ENCODE assay signal across 24 cellular contexts in the genomic region with DNA sequence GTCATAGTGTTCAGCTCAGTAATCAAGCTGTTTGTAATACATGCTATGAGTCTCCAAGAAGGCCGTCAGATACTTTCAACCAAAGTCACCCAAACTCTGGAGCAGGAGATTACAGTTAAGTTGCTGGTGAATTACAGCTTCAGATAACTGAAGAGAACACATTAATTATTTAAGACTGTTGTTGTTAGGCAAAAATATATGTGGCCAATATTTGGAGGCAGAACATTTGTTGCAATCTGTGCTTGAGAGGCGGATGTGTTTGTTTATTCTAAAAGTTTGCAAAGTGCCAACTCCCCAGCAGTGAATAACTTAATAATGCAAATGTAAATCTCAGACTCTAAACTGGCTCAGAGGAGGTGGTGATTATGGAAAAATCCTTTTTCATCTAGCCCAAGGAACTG.
"Had no signal": no experiment of that assay in that cellular context is flagged by ENCODE, and none has a peak within 500 bp of the region (broad histone marks: within the 10 kb centered on the region; RNA-seq: fewer than 3 reads in every experiment).

No MANE protein-coding gene starts in this region.

- H3K4me3 Mint-ChIP-seq: activated CD8-positive, alpha-beta T cell treated with anti-CD3 and anti-CD28 coated beads for 36 hours; activated T-cell treated with anti-CD3 and anti-CD28 coated beads, Interleukin-2, amount 50 U/mL, for 72 hours had no signal

- H3K4me3 ChIP-seq: ascending aorta, body of pancreas, SJCRH30 had no signal

- H3K27ac Mint-ChIP-seq: activated CD8-positive, alpha-beta T cell treated with anti-CD3 and anti-CD28 coated beads for 36 hours; activated T-cell treated with anti-CD3 and anti-CD28 coated beads, Interleukin-2, amount 50 U/mL, for 72 hours had no signal

- H3K27me3 Mint-ChIP-seq: activated CD8-positive, alpha-beta T cell treated with anti-CD3 and anti-CD28 coated beads for 36 hours had no signal

- FAIRE-seq: bronchial epithelial cell had no signal

- DNase-seq: activated CD4-positive, alpha-beta T cell treated with anti-CD3 and anti-CD28 coated beads for 4 hours; activated CD8-positive, alpha-beta memory T cell treated with anti-CD3 and anti-CD28 coated beads, Interleukin-2, amount 50 U/mL, for 4 hours; activated CD8-positive, alpha-beta T cell treated with anti-CD3 and anti-CD28 coated beads for 36 hours; activated naive CD4-positive, alpha-beta T cell treated with anti-CD3 and anti-CD28 coated beads, Interleukin-2, amount 50 U/mL, for 16 hours; activated T-cell treated with anti-CD3 and anti-CD28 coated beads, Interleukin-2, amount 50 U/mL, for 72 hours; amniotic stem cell; body of pancreas; central memory CD4-positive, alpha-beta T cell; Kasumi-1; KBM-7; NCI-H1092; NCI-H1417 treated with DMSO at 0.1 percent for 48 hours; NCI-H1694 treated with DMSO at 0.1 percent for 48 hours; NCI-H2081; NCI-H510A treated with DMSO at 0.1 percent for 48 hours; NCI-H69; NK-92 treated with Interleukin-12 subunit alpha and Interleukin-12 subunit beta, amount 100 ng/mL, for 24 hours; OCI-M1; Right ventricle myocardium superior; SJCRH30; SK-N-SH; T-helper 1 cell had no signal
